ENCODE assay signal across 18 cellular contexts in the genomic region with DNA sequence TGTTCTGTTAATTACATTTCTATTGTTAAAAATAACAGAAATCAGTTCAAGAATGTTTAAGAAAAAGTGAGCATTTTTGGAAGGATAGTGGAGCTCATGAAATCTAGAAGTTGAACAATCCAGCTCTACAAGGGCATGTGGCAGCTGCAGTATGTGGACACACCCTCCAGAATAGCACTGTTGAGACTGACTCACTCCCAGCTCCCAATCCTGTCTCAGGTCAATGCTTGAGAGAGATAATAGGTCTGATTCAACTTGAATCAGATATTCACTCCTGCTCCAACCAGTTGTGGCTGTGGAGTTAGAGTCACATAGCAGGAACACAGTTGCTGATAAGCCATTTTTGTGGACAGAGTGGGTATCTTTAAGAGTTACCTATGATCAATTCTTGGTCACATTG.
A peak's percentile ranks its signal among the peaks of the same experiment; 100 is the strongest.
DNase-seq lines count a peak whose midpoint lies in the region; ATAC-seq, FAIRE-seq and TF ChIP-seq lines count a peak whose summit lies in the region.
"Had no signal": no experiment of that assay in that cellular context is flagged by ENCODE, and none has a peak within 500 bp of the region (broad histone marks: within the 10 kb centered on the region; RNA-seq: fewer than 3 reads in every experiment).

No MANE protein-coding gene starts in this region.

- no peaks in the 10 kb centered on the region for H3K4me1 Mint-ChIP-seq in T-helper 2 cell treated with Interferon-gamma antibody and Interleukin-4, amounts not matched to agents 5 μg/mL and 100 μg/mL, for 36 hours (ENCODE audit: low read depth)
- H3K4me1 Mint-ChIP-seq: activated CD4-positive, alpha-beta T cell treated with anti-CD3 and anti-CD28 coated beads, Interleukin-2, amount 10 ng/mL, durations not matched to agents 24 days and 14 days; central memory CD8-positive, alpha-beta T cell; nephron had no signal

- H3K4me3 Mint-ChIP-seq in T-helper 2 cell treated with Interferon-gamma antibody and Interleukin-4, amounts not matched to agents 5 μg/mL and 100 μg/mL, for 36 hours, result no peak overlapping the region
- H3K4me3 Mint-ChIP-seq: activated CD4-positive, alpha-beta T cell treated with anti-CD3 and anti-CD28 coated beads, Interleukin-2, amount 10 ng/mL, durations not matched to agents 24 days and 14 days; central memory CD8-positive, alpha-beta T cell; nephron had no signal

- ATAC-seq in HG02884 (IDR thresholded peaks at IDR 0.05; ENCODE audit: unreplicated experiment) (no peak), GM19324 (IDR thresholded peaks at IDR 0.05; ENCODE audit: low FRiP score, unreplicated experiment) (no peak)
- ATAC-seq: A549 had no signal

- no peak for TF ChIP-seq CTCF in keratinocyte (optimal IDR thresholded peaks at IDR 0.05 in 1 of 3, IDR thresholded peaks at IDR 0.05 in 1 of 3, conservative IDR thresholded peaks at IDR 0.05 in 1 of 3; ENCODE audit: extremely low read depth in 1 of 3, insufficient read depth in 2 of 3, low read length in 3 of 3)

- H3K36me3 Mint-ChIP-seq in T-helper 2 cell treated with Interferon-gamma antibody and Interleukin-4, amounts not matched to agents 5 μg/mL and 100 μg/mL, for 36 hours (ENCODE audit: low read depth), result no peaks in the 10 kb centered on the region

- no peaks in the 10 kb centered on the region for H3K27me3 ChIP-seq in keratinocyte (ENCODE audit: control insufficient read depth, extremely low read depth, insufficient read depth, low read length)

- H4K20me1 ChIP-seq in keratinocyte (ENCODE audit: control insufficient read depth, extremely low read depth, insufficient read depth, low read length), result no peaks in the 10 kb centered on the region

- H3K9me3 ChIP-seq in keratinocyte (ENCODE audit: control insufficient read depth, low read depth, low read length), result no peaks in the 10 kb centered on the region
- H3K9me3 ChIP-seq: A549, thoracic aorta had no signal

- H3K9me1 ChIP-seq in keratinocyte (ENCODE audit: control insufficient read depth, extremely low read depth, insufficient read depth, low read length), result no peaks in the 10 kb centered on the region

- dilution Hi-C loops in keratinocyte (cut with MboI; ENCODE audit: extremely low pct_ligation_motif_present, low sequenced_read_pairs), result no loop called here

- H3K9ac ChIP-seq in keratinocyte (ENCODE audit: control insufficient read depth, extremely low read depth, insufficient read depth, low read length), result no peak overlapping the region

- peak overlapping the region; percentile 49 for H3K4me2 ChIP-seq in keratinocyte (ENCODE audit: control insufficient read depth, extremely low read depth, insufficient read depth, low read depth, low read length)
- H3K4me2 ChIP-seq: A549 had no signal

- H3K79me2 ChIP-seq in keratinocyte (ENCODE audit: control insufficient read depth, insufficient read depth, low read length), result no peaks in the 10 kb centered on the region

- peak overlapping the region; percentile 24 for H2AFZ ChIP-seq in keratinocyte (ENCODE audit: control insufficient read depth, low read length)

- TF ChIP-seq POLR2A in H54 (IDR thresholded peaks at IDR 0.05; ENCODE audit: low read depth, low read length), result no peak

- no peaks in the 10 kb centered on the region for H3K36me3 ChIP-seq in keratinocyte (ENCODE audit: control insufficient read depth in 2 of 2, extremely low read depth in 1 of 2, insufficient read depth in 2 of 2, low read length in 2 of 2)
- H3K36me3 ChIP-seq: esophagus squamous epithelium, thoracic aorta had no signal

- H3K27me3 Mint-ChIP-seq in T-helper 2 cell treated with Interferon-gamma antibody and Interleukin-4, amounts not matched to agents 5 μg/mL and 100 μg/mL, for 36 hours (ENCODE audit: low read depth), result no peaks in the 10 kb centered on the region
- H3K27me3 Mint-ChIP-seq: central memory CD8-positive, alpha-beta T cell had no signal

- H3K4me3 ChIP-seq in keratinocyte (ENCODE audit: control insufficient read depth in 2 of 3, extremely low read depth in 1 of 3, insufficient read depth in 2 of 3, low read depth in 1 of 3, low read length in 3 of 3), result no peak overlapping the region
- H3K4me3 ChIP-seq: A549, esophagus squamous epithelium, thoracic aorta had no signal

- H3K9me3 Mint-ChIP-seq in T-helper 2 cell treated with Interferon-gamma antibody and Interleukin-4, amounts not matched to agents 5 μg/mL and 100 μg/mL, for 36 hours, result peaks cover 4% of the 10 kb centered on the region
- H3K9me3 Mint-ChIP-seq: activated CD4-positive, alpha-beta T cell treated with anti-CD3 and anti-CD28 coated beads, Interleukin-2, amount 10 ng/mL, durations not matched to agents 24 days and 14 days; central memory CD8-positive, alpha-beta T cell had no signal

- peak overlapping the region; percentile 51 for H3K27ac ChIP-seq in keratinocyte (ENCODE audit: control insufficient read depth, insufficient read depth, low read length)
- H3K27ac ChIP-seq: A549, thoracic aorta had no signal

- DNase-seq in A172 (ENCODE audit: low spot score) (peak; percentile 80), H54 (ENCODE audit: insufficient read length, low spot score) (peak; percentile 67), astrocyte of the hippocampus (ENCODE audit: low read depth, low spot score) (peak; percentile 15), keratinocyte (ENCODE audit: low read depth, low spot score) (peak; percentile 69), NCI-H2171 (lab: John Stamatoyannopoulos, UW) (no peak)
- DNase-seq in T-helper 2 cell treated with Interferon-gamma antibody and Interleukin-4, amounts not matched to agents 5 μg/mL and 100 μg/mL, for 36 hours (ENCODE audit: low spot score), result no peak
- DNase-seq: activated CD4-positive, alpha-beta T cell treated with anti-CD3 and anti-CD28 coated beads, Interleukin-2, amount 10 ng/mL, durations not matched to agents 24 days and 14 days; DND-41; esophagus squamous epithelium; KG1; NCI-H2029 treated with DMSO at 0.1 percent for 48 hours; T-helper 1 cell had no signal

- FAIRE-seq in H54 (lab: Jason Lieb, UNC), result peak; percentile 99
- peak; percentile 90 for FAIRE-seq in keratinocyte (lab: Jason Lieb, UNC)
- FAIRE-seq: A549 had no signal

- H3K4me1 ChIP-seq in keratinocyte (ENCODE audit: control insufficient read depth, extremely low read depth, insufficient read depth, low read length), result peaks cover 20% of the 10 kb centered on the region
- H3K4me1 ChIP-seq: A549 had no signal

- H3K27ac Mint-ChIP-seq in T-helper 2 cell treated with Interferon-gamma antibody and Interleukin-4, amounts not matched to agents 5 μg/mL and 100 μg/mL, for 36 hours, result no peak overlapping the region
- H3K27ac Mint-ChIP-seq: activated CD4-positive, alpha-beta T cell treated with anti-CD3 and anti-CD28 coated beads, Interleukin-2, amount 10 ng/mL, durations not matched to agents 24 days and 14 days; nephron had no signal

Comparison
In these comparisons a context has a peak if more than half of its experiments do, and no peak if none do; other contexts are left out.
1. DNase-seq: peak in A172 (single experiment), H54 (single experiment), astrocyte of the hippocampus (single experiment) and keratinocyte (single experiment); none in T-helper 2 cell treated with Interferon-gamma antibody and Interleukin-4, amounts not matched to agents 5 μg/mL and 100 μg/mL, for 36 hours (single experiment) and NCI-H2171 (single experiment).